ENCODE assay signal across 10 cellular contexts in genomic region chr10:115171392-115171960, GRCh38.
DNase-seq lines count a peak whose midpoint lies in the region; TF ChIP-seq lines count a peak whose summit lies in the region.
"Had no signal": no experiment of that assay in that cellular context is flagged by ENCODE, and none has a peak within 500 bp of the region (broad histone marks: within the 10 kb centered on the region; RNA-seq: fewer than 3 reads in every experiment).

No MANE protein-coding gene starts in this region.

- TF ChIP-seq CTCF in progenitor cell of endocrine pancreas (IDR thresholded peaks at IDR 0.05; ENCODE audit: unreplicated experiment) (peak; percentile 71), brain microvascular endothelial cell (IDR thresholded peaks at IDR 0.05; ENCODE audit: low read depth, low read length, missing control alignments) (no peak)

- H3K4me3 Mint-ChIP-seq in progenitor cell of endocrine pancreas (ENCODE audit: low read depth) = no peak overlapping the region
- H3K4me3 Mint-ChIP-seq: memory B cell had no signal

- DNase-seq in NCI-H1694 treated with DMSO at 0.1 percent for 48 hours (lab: John Stamatoyannopoulos, UW) (peak; percentile 1), NCI-H1694 (lab: John Stamatoyannopoulos, UW) (no peak), NAMALWA (ENCODE audit: low spot score) (peak; percentile 31), dedifferentiated amniotic fluid mesenchymal stem cell (ENCODE audit: extremely low spot score) (peak; percentile 54), progenitor cell of endocrine pancreas (ENCODE audit: low spot score, unreplicated experiment) (no peak), NCI-H526 treated with DMSO at 0.1 percent for 48 hours (lab: John Stamatoyannopoulos, UW) (no peak), brain microvascular endothelial cell (no peak)
- no peak for DNase-seq in stimulated activated CD4-positive, alpha-beta T cell treated with anti-CD3 and anti-CD28 coated beads, Interleukin-15, amount 100 ng/mL, for 24 hours

- H3K36me3 Mint-ChIP-seq in progenitor cell of endocrine pancreas (ENCODE audit: insufficient read depth) = peaks cover under 1% of the 10 kb centered on the region
- H3K36me3 Mint-ChIP-seq: memory B cell had no signal

- no peak overlapping the region for H3K4me3 ChIP-seq in brain microvascular endothelial cell (ENCODE audit: low read depth, low read length)
- H3K4me3 ChIP-seq: BLaER1 treated with 17β-estradiol and CSF1 and Interleukin-3, amounts not matched to agents 10 nM and 100 nM had no signal

- H3K27me3 Mint-ChIP-seq in progenitor cell of endocrine pancreas = no peaks in the 10 kb centered on the region
- H3K27me3 Mint-ChIP-seq: memory B cell had no signal

- no peaks in the 10 kb centered on the region for H3K36me3 ChIP-seq in brain microvascular endothelial cell (replicated peaks)

- H3K4me1 Mint-ChIP-seq in progenitor cell of endocrine pancreas (ENCODE audit: low read depth) = no peaks in the 10 kb centered on the region
- H3K4me1 Mint-ChIP-seq: memory B cell had no signal

- in situ Hi-C loops in brain microvascular endothelial cell (cut with HindIII; ENCODE audit: low pct_ligation_motif_present, low sequenced_read_pairs) = no loop called here

- no peak overlapping the region for H3K27ac ChIP-seq in brain microvascular endothelial cell
- H3K27ac ChIP-seq: BLaER1 treated with 17β-estradiol and CSF1 and Interleukin-3, amounts not matched to agents 10 nM and 100 nM had no signal

- H3K27ac Mint-ChIP-seq in progenitor cell of endocrine pancreas = no peak overlapping the region
- H3K27ac Mint-ChIP-seq: memory B cell had no signal

- no peaks in the 10 kb centered on the region for H3K27me3 ChIP-seq in brain microvascular endothelial cell (replicated peaks)
- H3K27me3 ChIP-seq: BLaER1 treated with 17β-estradiol and CSF1 and Interleukin-3, amounts not matched to agents 10 nM and 100 nM had no signal

- H3K9me3 Mint-ChIP-seq in progenitor cell of endocrine pancreas (ENCODE audit: low read depth) = peaks cover 1% of the 10 kb centered on the region

Comparison
In these comparisons a context has a peak if more than half of its experiments do, and no peak if none do; other contexts are left out.
1. DNase-seq: peak in NCI-H1694 treated with DMSO at 0.1 percent for 48 hours (single experiment), NAMALWA (single experiment) and dedifferentiated amniotic fluid mesenchymal stem cell (single experiment); none in NCI-H1694 (single experiment), progenitor cell of endocrine pancreas (single experiment), NCI-H526 treated with DMSO at 0.1 percent for 48 hours (single experiment), brain microvascular endothelial cell (single experiment) and stimulated activated CD4-positive, alpha-beta T cell treated with anti-CD3 and anti-CD28 coated beads, Interleukin-15, amount 100 ng/mL, for 24 hours (single experiment).